Comparison of ENCODE assay signal across 1 cellular context in the genomic region with DNA sequence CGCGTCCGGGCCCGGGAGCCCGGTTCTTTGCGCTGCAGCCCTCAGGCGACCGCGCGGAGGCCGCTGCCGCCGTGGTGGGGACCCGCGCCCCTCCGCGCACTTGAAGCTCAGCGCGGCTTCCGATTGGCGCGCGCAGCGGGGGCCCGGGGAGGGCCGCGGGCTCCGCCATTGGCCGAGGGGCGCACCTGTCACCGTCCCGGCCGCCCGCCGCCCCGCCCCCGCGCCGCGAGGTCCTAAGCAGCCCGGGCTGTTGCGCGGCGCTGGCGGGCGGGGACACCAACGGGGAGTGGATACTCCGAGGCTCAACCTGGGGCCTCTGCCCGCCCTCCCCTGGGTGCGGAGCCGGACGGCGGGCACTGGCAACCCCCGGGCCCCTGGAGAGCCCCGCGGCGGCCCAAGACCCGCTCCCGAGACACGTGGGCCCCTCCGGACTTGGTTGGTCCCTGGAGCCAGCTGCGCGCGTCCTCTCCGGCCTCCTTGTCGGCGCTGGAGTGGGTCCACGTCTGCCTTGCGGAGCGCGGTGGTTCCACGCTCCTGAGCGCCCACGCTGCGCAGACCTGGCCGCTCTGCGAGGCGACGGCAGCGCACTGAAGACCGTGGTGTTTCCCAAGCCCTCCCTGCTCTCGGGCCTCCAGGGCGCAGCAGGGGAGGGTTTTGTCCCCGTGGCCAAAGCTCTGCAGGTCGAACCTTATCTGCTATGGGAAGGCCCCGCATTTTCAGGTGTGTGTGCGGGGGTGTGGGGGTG.
TF ChIP-seq lines count a peak whose summit lies in the region.

MNX1 (minus strand) TSS at position 76 of the 745 bp plus-strand sequence. CDS start 313 bp downstream, outside the sequence.

TF ChIP-seq in K562, 482 proteins besides CTCF, POLR2A, EP300 and RAD21 (continued from another document and continues in another):
- TF ChIP-seq, protein P1, sequence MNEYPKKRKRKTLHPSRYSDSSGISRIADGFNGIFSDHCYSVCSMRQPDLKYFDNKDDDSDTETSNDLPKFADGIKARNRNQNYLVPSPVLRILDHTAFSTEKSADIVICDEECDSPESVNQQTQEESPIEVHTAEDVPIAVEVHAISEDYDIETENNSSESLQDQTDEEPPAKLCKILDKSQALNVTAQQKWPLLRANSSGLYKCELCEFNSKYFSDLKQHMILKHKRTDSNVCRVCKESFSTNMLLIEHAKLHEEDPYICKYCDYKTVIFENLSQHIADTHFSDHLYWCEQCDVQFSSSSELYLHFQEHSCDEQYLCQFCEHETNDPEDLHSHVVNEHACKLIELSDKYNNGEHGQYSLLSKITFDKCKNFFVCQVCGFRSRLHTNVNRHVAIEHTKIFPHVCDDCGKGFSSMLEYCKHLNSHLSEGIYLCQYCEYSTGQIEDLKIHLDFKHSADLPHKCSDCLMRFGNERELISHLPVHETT (CRISPR knock-in tag; conservative IDR thresholded peaks at IDR 0.05 in 1 of 2, IDR thresholded peaks at IDR 0.05 in 1 of 2): peak in 1 of 2 experiments; percentile 24; a peak in 1 of 4 replicates
- TF ChIP-seq POLR2AphosphoS2 (IDR thresholded peaks at IDR 0.05; ENCODE audit: low read length): no peak
- TF ChIP-seq EHMT2 (IDR thresholded peaks at IDR 0.05): no peak
- TF ChIP-seq TAL1 (IDR thresholded peaks at IDR 0.05): no peak
- TF ChIP-seq NFE2L1 (tag; IDR thresholded peaks at IDR 0.05; ENCODE audit: borderline replicate concordance, low read depth): no peak
- TF ChIP-seq MYC (IDR thresholded peaks at IDR 0.05; ENCODE audit: low read depth, low read length): peak; percentile 79
- TF ChIP-seq MYC (CRISPR knock-in tag; IDR thresholded peaks at IDR 0.05; ENCODE audit: borderline replicate concordance, low read depth): peak; percentile 66; the same call in 1 of the 2 replicates
- TF ChIP-seq E2F6 (IDR thresholded peaks at IDR 0.05; ENCODE audit: borderline replicate concordance in 1 of 2, extremely low read depth in 1 of 2, insufficient read depth in 1 of 2, insufficient read length in 1 of 2, low read depth in 1 of 2, low read length in 1 of 2, poor library complexity in 1 of 2, severe bottlenecking in 1 of 2): peak; percentile 38 to 80
- TF ChIP-seq SP2 (IDR thresholded peaks at IDR 0.05; ENCODE audit: extremely low read depth, low read depth, low read length, poor library complexity, severe bottlenecking): peak; percentile 58
- TF ChIP-seq, protein P2, sequence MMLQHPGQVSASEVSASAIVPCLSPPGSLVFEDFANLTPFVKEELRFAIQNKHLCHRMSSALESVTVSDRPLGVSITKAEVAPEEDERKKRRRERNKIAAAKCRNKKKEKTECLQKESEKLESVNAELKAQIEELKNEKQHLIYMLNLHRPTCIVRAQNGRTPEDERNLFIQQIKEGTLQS (IDR thresholded peaks at IDR 0.05): no peak
- TF ChIP-seq, protein P2 (CRISPR knock-in tag; conservative IDR thresholded peaks at IDR 0.05): no peak
- TF ChIP-seq FOXO4 (CRISPR knock-in tag; IDR thresholded peaks at IDR 0.05): no peak
- no peak; a peak in 1 of 4 replicates for TF ChIP-seq RCOR1 (IDR thresholded peaks at IDR 0.05; ENCODE audit: borderline replicate concordance in 1 of 2, low read depth in 2 of 2, low read length in 2 of 2)
- TF ChIP-seq CEBPB (tag; IDR thresholded peaks at IDR 0.05): no peak
- TF ChIP-seq RBBP5 (IDR thresholded peaks at IDR 0.05; ENCODE audit: borderline replicate concordance, insufficient read depth, low read length, poor library complexity, severe bottlenecking): peak; percentile 94
- TF ChIP-seq NELFE (IDR thresholded peaks at IDR 0.05; ENCODE audit: insufficient read depth, insufficient read length): no peak
- TF ChIP-seq, protein P3, sequence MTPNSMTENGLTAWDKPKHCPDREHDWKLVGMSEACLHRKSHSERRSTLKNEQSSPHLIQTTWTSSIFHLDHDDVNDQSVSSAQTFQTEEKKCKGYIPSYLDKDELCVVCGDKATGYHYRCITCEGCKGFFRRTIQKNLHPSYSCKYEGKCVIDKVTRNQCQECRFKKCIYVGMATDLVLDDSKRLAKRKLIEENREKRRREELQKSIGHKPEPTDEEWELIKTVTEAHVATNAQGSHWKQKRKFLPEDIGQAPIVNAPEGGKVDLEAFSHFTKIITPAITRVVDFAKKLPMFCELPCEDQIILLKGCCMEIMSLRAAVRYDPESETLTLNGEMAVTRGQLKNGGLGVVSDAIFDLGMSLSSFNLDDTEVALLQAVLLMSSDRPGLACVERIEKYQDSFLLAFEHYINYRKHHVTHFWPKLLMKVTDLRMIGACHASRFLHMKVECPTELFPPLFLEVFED (CRISPR knock-in tag; conservative IDR thresholded peaks at IDR 0.05): no peak
- TF ChIP-seq ZNF239 (CRISPR knock-in tag; IDR thresholded peaks at IDR 0.05): no peak
- TF ChIP-seq RBM25 (IDR thresholded peaks at IDR 0.05; ENCODE audit: low read depth, low read length, severe bottlenecking): peak; percentile 99
- TF ChIP-seq ZNF609 (CRISPR knock-in tag; IDR thresholded peaks at IDR 0.05; ENCODE audit: borderline replicate concordance): 0 out of 2 replicates have a peak, but pooled peaks have one; percentile 68
- TF ChIP-seq ZEB2 (IDR thresholded peaks at IDR 0.05): peak; percentile 67; the same call in 1 of the 2 replicates
- no peak for TF ChIP-seq ZBTB8A (IDR thresholded peaks at IDR 0.05; ENCODE audit: partially characterized antibody)
- no peak for TF ChIP-seq CHCHD3 (CRISPR knock-in tag; IDR thresholded peaks at IDR 0.05)
- no peak for TF ChIP-seq TCFL5 (CRISPR knock-in tag; conservative IDR thresholded peaks at IDR 0.05)
- TF ChIP-seq, protein P4, sequence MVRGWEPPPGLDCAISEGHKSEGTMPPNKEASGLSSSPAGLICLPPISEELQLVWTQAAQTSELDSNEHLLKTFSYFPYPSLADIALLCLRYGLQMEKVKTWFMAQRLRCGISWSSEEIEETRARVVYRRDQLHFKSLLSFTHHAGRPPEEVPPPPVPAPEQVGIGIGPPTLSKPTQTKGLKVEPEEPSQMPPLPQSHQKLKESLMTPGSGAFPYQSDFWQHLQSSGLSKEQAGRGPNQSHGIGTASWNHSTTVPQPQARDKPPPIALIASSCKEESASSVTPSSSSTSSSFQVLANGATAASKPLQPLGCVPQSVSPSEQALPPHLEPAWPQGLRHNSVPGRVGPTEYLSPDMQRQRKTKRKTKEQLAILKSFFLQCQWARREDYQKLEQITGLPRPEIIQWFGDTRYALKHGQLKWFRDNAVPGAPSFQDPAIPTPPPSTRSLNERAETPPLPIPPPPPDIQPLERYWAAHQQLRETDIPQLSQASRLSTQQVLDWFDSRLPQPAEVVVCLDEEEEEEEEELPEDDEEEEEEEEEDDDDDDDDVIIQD (CRISPR knock-in tag; IDR thresholded peaks at IDR 0.05): no peak
- no peak for TF ChIP-seq ZNF224 (CRISPR knock-in tag; IDR thresholded peaks at IDR 0.05)
- no peak for TF ChIP-seq NR4A1 (CRISPR knock-in tag; IDR thresholded peaks at IDR 0.05)
- TF ChIP-seq NR4A1 (tag; IDR thresholded peaks at IDR 0.05): no peak
- TF ChIP-seq ZBTB2 (IDR thresholded peaks at IDR 0.05): no peak
- TF ChIP-seq, protein P5, sequence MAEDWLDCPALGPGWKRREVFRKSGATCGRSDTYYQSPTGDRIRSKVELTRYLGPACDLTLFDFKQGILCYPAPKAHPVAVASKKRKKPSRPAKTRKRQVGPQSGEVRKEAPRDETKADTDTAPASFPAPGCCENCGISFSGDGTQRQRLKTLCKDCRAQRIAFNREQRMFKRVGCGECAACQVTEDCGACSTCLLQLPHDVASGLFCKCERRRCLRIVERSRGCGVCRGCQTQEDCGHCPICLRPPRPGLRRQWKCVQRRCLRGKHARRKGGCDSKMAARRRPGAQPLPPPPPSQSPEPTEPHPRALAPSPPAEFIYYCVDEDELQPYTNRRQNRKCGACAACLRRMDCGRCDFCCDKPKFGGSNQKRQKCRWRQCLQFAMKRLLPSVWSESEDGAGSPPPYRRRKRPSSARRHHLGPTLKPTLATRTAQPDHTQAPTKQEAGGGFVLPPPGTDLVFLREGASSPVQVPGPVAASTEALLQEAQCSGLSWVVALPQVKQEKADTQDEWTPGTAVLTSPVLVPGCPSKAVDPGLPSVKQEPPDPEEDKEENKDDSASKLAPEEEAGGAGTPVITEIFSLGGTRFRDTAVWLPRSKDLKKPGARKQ (CRISPR knock-in tag; IDR thresholded peaks at IDR 0.05): no peak
- no peak for TF ChIP-seq BRCA1 (IDR thresholded peaks at IDR 0.05)
- TF ChIP-seq BRCA1 (CRISPR knock-in tag; IDR thresholded peaks at IDR 0.05): no peak
- TF ChIP-seq NFXL1 (CRISPR knock-in tag; IDR thresholded peaks at IDR 0.05): no peak
- TF ChIP-seq FIP1L1 (IDR thresholded peaks at IDR 0.05; ENCODE audit: low read depth, low read length, poor library complexity, severe bottlenecking): peak; percentile 72
- no peak for TF ChIP-seq ELF2 (CRISPR knock-in tag; IDR thresholded peaks at IDR 0.05)
- TF ChIP-seq FUS (optimal IDR thresholded peaks at IDR 0.05; ENCODE audit: low read depth, low read length): no peak
- no peak for TF ChIP-seq NCOA2 (IDR thresholded peaks at IDR 0.05; ENCODE audit: partially characterized antibody in 2 of 2)
- no peak for TF ChIP-seq CTCFL (IDR thresholded peaks at IDR 0.05; ENCODE audit: borderline replicate concordance, insufficient read depth, low read depth, low read length, poor library complexity, severe bottlenecking)
